In the genomic region with DNA sequence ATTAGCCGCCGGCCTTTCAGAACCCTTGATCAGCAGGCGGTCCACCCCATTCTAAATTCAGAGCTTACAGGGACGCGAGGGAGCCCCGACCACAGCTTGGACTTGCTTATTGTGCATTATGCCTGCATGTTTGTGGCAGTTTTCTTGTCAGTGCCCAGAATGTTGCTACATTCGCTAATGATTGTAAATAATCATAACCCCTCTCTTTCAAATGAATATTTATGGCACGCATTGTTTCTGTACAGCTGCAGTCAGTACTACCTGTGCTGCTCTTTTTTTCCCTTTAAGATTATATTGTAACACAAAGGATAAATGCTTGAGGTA, we compare ENCODE assay signal across 1 cellular context.
TF ChIP-seq lines count a peak whose summit lies in the region.

No MANE protein-coding gene starts in this region.

TF ChIP-seq in HepG2, 621 proteins besides CTCF, POLR2A, EP300 and RAD21 (continued from another document and continues in another):
- no peak for TF ChIP-seq ETV6 (CRISPR knock-in tag; conservative IDR thresholded peaks at IDR 0.05)
- TF ChIP-seq, protein P1, sequence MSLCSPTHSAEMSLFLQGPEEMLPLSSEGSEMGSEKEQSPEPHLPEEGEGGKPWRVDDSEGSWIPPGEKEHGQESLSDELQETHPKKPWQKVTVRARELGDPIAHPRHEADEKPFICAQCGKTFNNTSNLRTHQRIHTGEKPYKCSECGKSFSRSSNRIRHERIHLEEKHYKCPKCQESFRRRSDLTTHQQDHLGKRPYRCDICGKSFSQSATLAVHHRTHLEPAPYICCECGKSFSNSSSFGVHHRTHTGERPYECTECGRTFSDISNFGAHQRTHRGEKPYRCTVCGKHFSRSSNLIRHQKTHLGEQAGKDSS (CRISPR knock-in tag; IDR thresholded peaks at IDR 0.05; ENCODE audit: borderline replicate concordance, low read depth) = no peak
- TF ChIP-seq, protein P2, sequence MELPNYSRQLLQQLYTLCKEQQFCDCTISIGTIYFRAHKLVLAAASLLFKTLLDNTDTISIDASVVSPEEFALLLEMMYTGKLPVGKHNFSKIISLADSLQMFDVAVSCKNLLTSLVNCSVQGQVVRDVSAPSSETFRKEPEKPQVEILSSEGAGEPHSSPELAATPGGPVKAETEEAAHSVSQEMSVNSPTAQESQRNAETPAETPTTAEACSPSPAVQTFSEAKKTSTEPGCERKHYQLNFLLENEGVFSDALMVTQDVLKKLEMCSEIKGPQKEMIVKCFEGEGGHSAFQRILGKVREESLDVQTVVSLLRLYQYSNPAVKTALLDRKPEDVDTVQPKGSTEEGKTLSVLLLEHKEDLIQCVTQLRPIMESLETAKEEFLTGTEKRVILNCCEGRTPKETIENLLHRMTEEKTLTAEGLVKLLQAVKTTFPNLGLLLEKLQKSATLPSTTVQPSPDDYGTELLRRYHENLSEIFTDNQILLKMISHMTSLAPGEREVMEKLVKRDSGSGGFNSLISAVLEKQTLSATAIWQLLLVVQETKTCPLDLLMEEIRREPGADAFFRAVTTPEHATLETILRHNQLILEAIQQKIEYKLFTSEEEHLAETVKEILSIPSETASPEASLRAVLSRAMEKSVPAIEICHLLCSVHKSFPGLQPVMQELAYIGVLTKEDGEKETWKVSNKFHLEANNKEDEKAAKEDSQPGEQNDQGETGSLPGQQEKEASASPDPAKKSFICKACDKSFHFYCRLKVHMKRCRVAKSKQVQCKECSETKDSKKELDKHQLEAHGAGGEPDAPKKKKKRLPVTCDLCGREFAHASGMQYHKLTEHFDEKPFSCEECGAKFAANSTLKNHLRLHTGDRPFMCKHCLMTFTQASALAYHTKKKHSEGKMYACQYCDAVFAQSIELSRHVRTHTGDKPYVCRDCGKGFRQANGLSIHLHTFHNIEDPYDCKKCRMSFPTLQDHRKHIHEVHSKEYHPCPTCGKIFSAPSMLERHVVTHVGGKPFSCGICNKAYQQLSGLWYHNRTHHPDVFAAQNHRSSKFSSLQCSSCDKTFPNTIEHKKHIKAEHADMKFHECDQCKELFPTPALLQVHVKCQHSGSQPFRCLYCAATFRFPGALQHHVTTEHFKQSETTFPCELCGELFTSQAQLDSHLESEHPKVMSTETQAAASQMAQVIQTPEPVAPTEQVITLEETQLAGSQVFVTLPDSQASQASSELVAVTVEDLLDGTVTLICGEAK (IDR thresholded peaks at IDR 0.05) = no peak
- TF ChIP-seq, protein P2 (CRISPR knock-in tag; IDR thresholded peaks at IDR 0.05) = no peak
- TF ChIP-seq, protein P3, sequence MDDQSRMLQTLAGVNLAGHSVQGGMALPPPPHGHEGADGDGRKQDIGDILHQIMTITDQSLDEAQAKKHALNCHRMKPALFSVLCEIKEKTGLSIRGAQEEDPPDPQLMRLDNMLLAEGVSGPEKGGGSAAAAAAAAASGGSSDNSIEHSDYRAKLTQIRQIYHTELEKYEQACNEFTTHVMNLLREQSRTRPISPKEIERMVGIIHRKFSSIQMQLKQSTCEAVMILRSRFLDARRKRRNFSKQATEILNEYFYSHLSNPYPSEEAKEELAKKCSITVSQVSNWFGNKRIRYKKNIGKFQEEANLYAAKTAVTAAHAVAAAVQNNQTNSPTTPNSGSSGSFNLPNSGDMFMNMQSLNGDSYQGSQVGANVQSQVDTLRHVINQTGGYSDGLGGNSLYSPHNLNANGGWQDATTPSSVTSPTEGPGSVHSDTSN (CRISPR knock-in tag; IDR thresholded peaks at IDR 0.05; ENCODE audit: borderline replicate concordance) = no peak
- TF ChIP-seq, protein P4, sequence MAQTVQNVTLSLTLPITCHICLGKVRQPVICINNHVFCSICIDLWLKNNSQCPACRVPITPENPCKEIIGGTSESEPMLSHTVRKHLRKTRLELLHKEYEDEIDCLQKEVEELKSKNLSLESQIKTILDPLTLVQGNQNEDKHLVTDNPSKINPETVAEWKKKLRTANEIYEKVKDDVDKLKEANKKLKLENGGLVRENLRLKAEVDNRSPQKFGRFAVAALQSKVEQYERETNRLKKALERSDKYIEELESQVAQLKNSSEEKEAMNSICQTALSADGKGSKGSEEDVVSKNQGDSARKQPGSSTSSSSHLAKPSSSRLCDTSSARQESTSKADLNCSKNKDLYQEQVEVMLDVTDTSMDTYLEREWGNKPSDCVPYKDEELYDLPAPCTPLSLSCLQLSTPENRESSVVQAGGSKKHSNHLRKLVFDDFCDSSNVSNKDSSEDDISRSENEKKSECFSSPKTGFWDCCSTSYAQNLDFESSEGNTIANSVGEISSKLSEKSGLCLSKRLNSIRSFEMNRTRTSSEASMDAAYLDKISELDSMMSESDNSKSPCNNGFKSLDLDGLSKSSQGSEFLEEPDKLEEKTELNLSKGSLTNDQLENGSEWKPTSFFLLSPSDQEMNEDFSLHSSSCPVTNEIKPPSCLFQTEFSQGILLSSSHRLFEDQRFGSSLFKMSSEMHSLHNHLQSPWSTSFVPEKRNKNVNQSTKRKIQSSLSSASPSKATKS (CRISPR knock-in tag; IDR thresholded peaks at IDR 0.05) = no peak
- TF ChIP-seq, protein P5, sequence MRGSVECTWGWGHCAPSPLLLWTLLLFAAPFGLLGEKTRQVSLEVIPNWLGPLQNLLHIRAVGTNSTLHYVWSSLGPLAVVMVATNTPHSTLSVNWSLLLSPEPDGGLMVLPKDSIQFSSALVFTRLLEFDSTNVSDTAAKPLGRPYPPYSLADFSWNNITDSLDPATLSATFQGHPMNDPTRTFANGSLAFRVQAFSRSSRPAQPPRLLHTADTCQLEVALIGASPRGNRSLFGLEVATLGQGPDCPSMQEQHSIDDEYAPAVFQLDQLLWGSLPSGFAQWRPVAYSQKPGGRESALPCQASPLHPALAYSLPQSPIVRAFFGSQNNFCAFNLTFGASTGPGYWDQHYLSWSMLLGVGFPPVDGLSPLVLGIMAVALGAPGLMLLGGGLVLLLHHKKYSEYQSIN (CRISPR knock-in tag; IDR thresholded peaks at IDR 0.05; ENCODE audit: borderline replicate concordance) = no peak
- TF ChIP-seq, protein P6, sequence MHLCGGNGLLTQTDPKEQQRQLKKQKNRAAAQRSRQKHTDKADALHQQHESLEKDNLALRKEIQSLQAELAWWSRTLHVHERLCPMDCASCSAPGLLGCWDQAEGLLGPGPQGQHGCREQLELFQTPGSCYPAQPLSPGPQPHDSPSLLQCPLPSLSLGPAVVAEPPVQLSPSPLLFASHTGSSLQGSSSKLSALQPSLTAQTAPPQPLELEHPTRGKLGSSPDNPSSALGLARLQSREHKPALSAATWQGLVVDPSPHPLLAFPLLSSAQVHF (CRISPR knock-in tag; IDR thresholded peaks at IDR 0.05) = 0 out of 2 replicates have a peak, but pooled peaks have one; percentile 19
- 0 out of 2 replicates have a peak, but pooled peaks have one; percentile 13 for TF ChIP-seq SMYD3 (CRISPR knock-in tag; IDR thresholded peaks at IDR 0.05)
- no peak for TF ChIP-seq ZNF883 (CRISPR knock-in tag; IDR thresholded peaks at IDR 0.05; ENCODE audit: not compliant biosample characterization)
- no peak for TF ChIP-seq TBX2 (CRISPR knock-in tag; IDR thresholded peaks at IDR 0.05; ENCODE audit: borderline replicate concordance)
- TF ChIP-seq, protein P7, sequence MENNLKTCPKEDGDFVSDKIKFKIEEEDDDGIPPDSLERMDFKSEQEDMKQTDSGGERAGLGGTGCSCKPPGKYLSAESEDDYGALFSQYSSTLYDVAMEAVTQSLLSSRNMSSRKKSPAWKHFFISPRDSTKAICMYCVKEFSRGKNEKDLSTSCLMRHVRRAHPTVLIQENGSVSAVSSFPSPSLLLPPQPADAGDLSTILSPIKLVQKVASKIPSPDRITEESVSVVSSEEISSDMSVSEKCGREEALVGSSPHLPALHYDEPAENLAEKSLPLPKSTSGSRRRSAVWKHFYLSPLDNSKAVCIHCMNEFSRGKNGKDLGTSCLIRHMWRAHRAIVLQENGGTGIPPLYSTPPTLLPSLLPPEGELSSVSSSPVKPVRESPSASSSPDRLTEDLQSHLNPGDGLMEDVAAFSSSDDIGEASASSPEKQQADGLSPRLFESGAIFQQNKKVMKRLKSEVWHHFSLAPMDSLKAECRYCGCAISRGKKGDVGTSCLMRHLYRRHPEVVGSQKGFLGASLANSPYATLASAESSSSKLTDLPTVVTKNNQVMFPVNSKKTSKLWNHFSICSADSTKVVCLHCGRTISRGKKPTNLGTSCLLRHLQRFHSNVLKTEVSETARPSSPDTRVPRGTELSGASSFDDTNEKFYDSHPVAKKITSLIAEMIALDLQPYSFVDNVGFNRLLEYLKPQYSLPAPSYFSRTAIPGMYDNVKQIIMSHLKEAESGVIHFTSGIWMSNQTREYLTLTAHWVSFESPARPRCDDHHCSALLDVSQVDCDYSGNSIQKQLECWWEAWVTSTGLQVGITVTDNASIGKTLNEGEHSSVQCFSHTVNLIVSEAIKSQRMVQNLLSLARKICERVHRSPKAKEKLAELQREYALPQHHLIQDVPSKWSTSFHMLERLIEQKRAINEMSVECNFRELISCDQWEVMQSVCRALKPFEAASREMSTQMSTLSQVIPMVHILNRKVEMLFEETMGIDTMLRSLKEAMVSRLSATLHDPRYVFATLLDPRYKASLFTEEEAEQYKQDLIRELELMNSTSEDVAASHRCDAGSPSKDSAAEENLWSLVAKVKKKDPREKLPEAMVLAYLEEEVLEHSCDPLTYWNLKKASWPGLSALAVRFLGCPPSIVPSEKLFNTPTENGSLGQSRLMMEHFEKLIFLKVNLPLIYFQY (CRISPR knock-in tag; IDR thresholded peaks at IDR 0.05; ENCODE audit: borderline replicate concordance) = no peak
- TF ChIP-seq CREB1 (IDR thresholded peaks at IDR 0.05) = no peak
- TF ChIP-seq CREB1 (CRISPR knock-in tag; IDR thresholded peaks at IDR 0.05) = no peak
- no peak for TF ChIP-seq ZFX (CRISPR knock-in tag; IDR thresholded peaks at IDR 0.05; ENCODE audit: low read depth)
- TF ChIP-seq RCOR2 (CRISPR knock-in tag; IDR thresholded peaks at IDR 0.05) = no peak
- no peak for TF ChIP-seq PHF21A (CRISPR knock-in tag; IDR thresholded peaks at IDR 0.05)
- TF ChIP-seq SMARCC2 (IDR thresholded peaks at IDR 0.05) = no peak
- no peak for TF ChIP-seq NFYC (CRISPR knock-in tag; IDR thresholded peaks at IDR 0.05)
- TF ChIP-seq ZFP36 (IDR thresholded peaks at IDR 0.05; ENCODE audit: borderline replicate concordance, low read depth, low read length, partially characterized antibody) = no peak
- no peak for TF ChIP-seq NCOA2 (CRISPR knock-in tag; IDR thresholded peaks at IDR 0.05)
- no peak for TF ChIP-seq HOXA9 (CRISPR knock-in tag; IDR thresholded peaks at IDR 0.05; ENCODE audit: borderline replicate concordance)
- TF ChIP-seq, protein P8, sequence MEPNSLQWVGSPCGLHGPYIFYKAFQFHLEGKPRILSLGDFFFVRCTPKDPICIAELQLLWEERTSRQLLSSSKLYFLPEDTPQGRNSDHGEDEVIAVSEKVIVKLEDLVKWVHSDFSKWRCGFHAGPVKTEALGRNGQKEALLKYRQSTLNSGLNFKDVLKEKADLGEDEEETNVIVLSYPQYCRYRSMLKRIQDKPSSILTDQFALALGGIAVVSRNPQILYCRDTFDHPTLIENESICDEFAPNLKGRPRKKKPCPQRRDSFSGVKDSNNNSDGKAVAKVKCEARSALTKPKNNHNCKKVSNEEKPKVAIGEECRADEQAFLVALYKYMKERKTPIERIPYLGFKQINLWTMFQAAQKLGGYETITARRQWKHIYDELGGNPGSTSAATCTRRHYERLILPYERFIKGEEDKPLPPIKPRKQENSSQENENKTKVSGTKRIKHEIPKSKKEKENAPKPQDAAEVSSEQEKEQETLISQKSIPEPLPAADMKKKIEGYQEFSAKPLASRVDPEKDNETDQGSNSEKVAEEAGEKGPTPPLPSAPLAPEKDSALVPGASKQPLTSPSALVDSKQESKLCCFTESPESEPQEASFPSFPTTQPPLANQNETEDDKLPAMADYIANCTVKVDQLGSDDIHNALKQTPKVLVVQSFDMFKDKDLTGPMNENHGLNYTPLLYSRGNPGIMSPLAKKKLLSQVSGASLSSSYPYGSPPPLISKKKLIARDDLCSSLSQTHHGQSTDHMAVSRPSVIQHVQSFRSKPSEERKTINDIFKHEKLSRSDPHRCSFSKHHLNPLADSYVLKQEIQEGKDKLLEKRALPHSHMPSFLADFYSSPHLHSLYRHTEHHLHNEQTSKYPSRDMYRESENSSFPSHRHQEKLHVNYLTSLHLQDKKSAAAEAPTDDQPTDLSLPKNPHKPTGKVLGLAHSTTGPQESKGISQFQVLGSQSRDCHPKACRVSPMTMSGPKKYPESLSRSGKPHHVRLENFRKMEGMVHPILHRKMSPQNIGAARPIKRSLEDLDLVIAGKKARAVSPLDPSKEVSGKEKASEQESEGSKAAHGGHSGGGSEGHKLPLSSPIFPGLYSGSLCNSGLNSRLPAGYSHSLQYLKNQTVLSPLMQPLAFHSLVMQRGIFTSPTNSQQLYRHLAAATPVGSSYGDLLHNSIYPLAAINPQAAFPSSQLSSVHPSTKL (CRISPR knock-in tag; IDR thresholded peaks at IDR 0.05) = no peak
- TF ChIP-seq KLF13 (CRISPR knock-in tag; IDR thresholded peaks at IDR 0.05) = no peak
- TF ChIP-seq SYNCRIP (IDR thresholded peaks at IDR 0.05; ENCODE audit: insufficient read depth, low read depth, low read length) = no peak
- TF ChIP-seq SPEN (CRISPR knock-in tag; IDR thresholded peaks at IDR 0.05; ENCODE audit: low read depth) = no peak
- no peak for TF ChIP-seq ZSCAN30 (CRISPR knock-in tag; IDR thresholded peaks at IDR 0.05)
- TF ChIP-seq SUZ12 (IDR thresholded peaks at IDR 0.05; ENCODE audit: low read depth, low read length) = no peak
- no peak for TF ChIP-seq ZNF30 (CRISPR knock-in tag; IDR thresholded peaks at IDR 0.05)
- TF ChIP-seq, protein P9, sequence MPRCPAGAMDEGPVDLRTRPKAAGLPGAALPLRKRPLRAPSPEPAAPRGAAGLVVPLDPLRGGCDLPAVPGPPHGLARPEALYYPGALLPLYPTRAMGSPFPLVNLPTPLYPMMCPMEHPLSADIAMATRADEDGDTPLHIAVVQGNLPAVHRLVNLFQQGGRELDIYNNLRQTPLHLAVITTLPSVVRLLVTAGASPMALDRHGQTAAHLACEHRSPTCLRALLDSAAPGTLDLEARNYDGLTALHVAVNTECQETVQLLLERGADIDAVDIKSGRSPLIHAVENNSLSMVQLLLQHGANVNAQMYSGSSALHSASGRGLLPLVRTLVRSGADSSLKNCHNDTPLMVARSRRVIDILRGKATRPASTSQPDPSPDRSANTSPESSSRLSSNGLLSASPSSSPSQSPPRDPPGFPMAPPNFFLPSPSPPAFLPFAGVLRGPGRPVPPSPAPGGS (CRISPR knock-in tag; IDR thresholded peaks at IDR 0.05) = no peak
- no peak for TF ChIP-seq FLYWCH1 (CRISPR knock-in tag; IDR thresholded peaks at IDR 0.05)
